In the genomic region with DNA sequence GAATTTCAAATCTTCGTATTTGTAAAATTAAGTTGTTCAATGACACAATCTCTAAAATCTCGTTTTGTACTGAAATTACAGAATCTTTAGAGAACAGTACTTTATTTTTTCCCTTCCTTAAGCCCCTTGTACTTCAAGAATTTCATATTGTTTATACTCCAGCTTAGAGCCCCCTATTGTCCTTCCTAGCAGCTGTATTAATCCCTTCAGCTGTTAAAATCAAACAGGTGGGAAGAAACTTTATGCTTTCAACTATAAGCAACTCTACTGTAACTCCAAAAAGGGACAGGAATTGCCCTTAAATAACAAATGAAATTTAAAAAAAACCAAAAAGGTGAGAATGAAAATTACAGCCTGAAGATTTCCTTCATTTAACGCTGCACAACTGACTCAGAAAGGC, we compare ENCODE assay signal across 9 cellular contexts. TPM values are rescaled to one million over a fixed set of nuclear protein-coding genes. Genes with fewer than 3 reads are reported as not detected.
DNase-seq lines count a peak whose midpoint lies in the region; ATAC-seq and TF ChIP-seq lines count a peak whose summit lies in the region.
"Had no signal": no experiment of that assay in that cellular context is flagged by ENCODE, and none has a peak within 500 bp of the region (broad histone marks: within the 10 kb centered on the region; RNA-seq: fewer than 3 reads in every experiment).

No MANE protein-coding gene starts in this region.

- peaks cover 54 to 69% (median 62%) of the 10 kb centered on the region in 4 donors for H3K4me1 ChIP-seq in upper lobe of left lung

- H3K27ac ChIP-seq in upper lobe of left lung = peak overlapping the region in 3 of 4 donors; percentile 58 to 96 (median 93)

- no peaks in the 10 kb centered on the region for H3K9me3 ChIP-seq in upper lobe of left lung

- H3K4me3 Mint-ChIP-seq in activated naive CD4-positive, alpha-beta T cell treated with anti-CD3 and anti-CD28 coated beads for 36 hours = peak overlapping the region; percentile 99
- H3K4me3 Mint-ChIP-seq in memory B cell = peak overlapping the region; percentile 87

- H3K27me3 ChIP-seq in upper lobe of left lung = no peaks in the 10 kb centered on the region

- CTCF ChIA-PET in activated naive CD4-positive, alpha-beta T cell treated with anti-CD3 and anti-CD28 coated beads for 36 hours (lab: Charles Lee) = interaction anchor here (0.6 to 1.7 kb wide), 2 partner anchors 37 to 87 kb away, joined by 4 to 5 read pairs; no protein-coding TSS in a partner anchor

- H3K4me3 ChIP-seq in astrocyte of the cerebellum (ENCODE audit: low read depth, low read length) (peak overlapping the region; percentile 76), upper lobe of left lung (peak overlapping the region in 3 of 4 donors; percentile 74 to 90 (median 76))

- peak overlapping the region; percentile 99 for H3K27ac Mint-ChIP-seq in activated naive CD4-positive, alpha-beta T cell treated with anti-CD3 and anti-CD28 coated beads for 36 hours
- peak overlapping the region; percentile 87 for H3K27ac Mint-ChIP-seq in memory B cell

- 47 to 49% methylated on average over 3 of the region's 3 CpGs for WGBS in upper lobe of left lung, 2 donors

- intact Hi-C loops in activated naive CD4-positive, alpha-beta T cell treated with anti-CD3 and anti-CD28 coated beads for 36 hours (cut with micrococcal nuclease) = no loop called here

- no peaks in the 10 kb centered on the region for H3K9me3 Mint-ChIP-seq in activated naive CD4-positive, alpha-beta T cell treated with anti-CD3 and anti-CD28 coated beads for 36 hours
- H3K9me3 Mint-ChIP-seq in memory B cell = no peaks in the 10 kb centered on the region

- peaks cover 0 to 34% (median 13%) of the 10 kb centered on the region in 4 donors for H3K36me3 ChIP-seq in upper lobe of left lung

- H3K4me1 Mint-ChIP-seq in activated naive CD4-positive, alpha-beta T cell treated with anti-CD3 and anti-CD28 coated beads for 36 hours (ENCODE audit: low read depth) = peaks cover 62% of the 10 kb centered on the region
- peaks cover 50% of the 10 kb centered on the region for H3K4me1 Mint-ChIP-seq in memory B cell

- H3K36me3 Mint-ChIP-seq in activated naive CD4-positive, alpha-beta T cell treated with anti-CD3 and anti-CD28 coated beads for 36 hours (ENCODE audit: low read depth) = peaks cover 82% of the 10 kb centered on the region
- peaks cover 32% of the 10 kb centered on the region for H3K36me3 Mint-ChIP-seq in memory B cell

- in situ Hi-C loops in astrocyte of the cerebellum (cut with HindIII; ENCODE audit: low sequenced_read_pairs) = no loop called here

- no peaks in the 10 kb centered on the region for H3K27me3 Mint-ChIP-seq in activated naive CD4-positive, alpha-beta T cell treated with anti-CD3 and anti-CD28 coated beads for 36 hours (ENCODE audit: low read depth)
- no peaks in the 10 kb centered on the region for H3K27me3 Mint-ChIP-seq in memory B cell

- no peak for TF ChIP-seq EP300 in upper lobe of left lung (IDR thresholded peaks at IDR 0.05)

- TF ChIP-seq CTCF in astrocyte of the cerebellum (IDR thresholded peaks at IDR 0.05; ENCODE audit: low read depth, low read length, missing control alignments) (no peak), upper lobe of left lung (IDR thresholded peaks at IDR 0.05) (no peak)

- no peak for DNase-seq in activated naive CD4-positive, alpha-beta T cell treated with anti-CD3 and anti-CD28 coated beads for 36 hours
- no peak for DNase-seq in activated naive CD4-positive, alpha-beta T cell treated with Interleukin-2 at 50 U/mL for 16 hours
- DNase-seq in astrocyte of the cerebellum (ENCODE audit: low read depth) (no peak), memory B cell (ENCODE audit: low spot score in 2 of 2) (no peak), upper lobe of left lung (no peak), amniotic stem cell (lab: John Stamatoyannopoulos, UW) (no peak)
- no peak for DNase-seq in activated CD4-positive, CD25-positive, alpha-beta regulatory T cell (lab: John Stamatoyannopoulos, UW)
- DNase-seq: activated CD4-positive, alpha-beta T cell treated with anti-CD3 and anti-CD28 coated beads for 1 hour had no signal

- no peak for TF ChIP-seq POLR2A in upper lobe of left lung (IDR thresholded peaks at IDR 0.05)

- no peak for ATAC-seq in memory B cell (ENCODE audit: low read depth)
- ATAC-seq in upper lobe of left lung (ENCODE audit: low FRiP score in 2 of 2) = no peak
- no peak for ATAC-seq in GM21515 (IDR thresholded peaks at IDR 0.05; ENCODE audit: unreplicated experiment)

RNA-seq across cellular contexts. Expression of a gene that starts 1.7 kb away (rescaled TPM):
- total RNA-seq in activated naive CD4-positive, alpha-beta T cell treated with anti-CD3 and anti-CD28 coated beads for 36 hours = 1,000 to 10,000 TPM; 1,279 to 1,321 TPM
- total RNA-seq in upper lobe of left lung = 100 to 1,000 TPM; 419 to 868 (median 611) TPM

RNA-seq across cellular contexts. Expression of a gene that starts 28.8 kb away (rescaled TPM):
- total RNA-seq in activated naive CD4-positive, alpha-beta T cell treated with anti-CD3 and anti-CD28 coated beads for 36 hours = 10 to 100 TPM; 74.9 to 75.0 TPM
- 10 to 100 TPM in 1 of 6 donors, 1 to 10 TPM in 5; 3.5 to 19.9 (median 8.4) TPM for total RNA-seq in upper lobe of left lung

RNA-seq across cellular contexts. Expression of a gene that starts 35.3 kb away (rescaled TPM):
- 100 to 1,000 TPM; 289 to 293 TPM for total RNA-seq in activated naive CD4-positive, alpha-beta T cell treated with anti-CD3 and anti-CD28 coated beads for 36 hours
- 100 to 1,000 TPM in 3 of 6 donors, 10 to 100 TPM in 3; 41.9 to 156 (median 105) TPM for total RNA-seq in upper lobe of left lung

RNA-seq across cellular contexts. Expression of a gene that starts 39.8 kb away (rescaled TPM):
- 1 to 10 TPM; 3.5 to 3.7 TPM for total RNA-seq in activated naive CD4-positive, alpha-beta T cell treated with anti-CD3 and anti-CD28 coated beads for 36 hours
- 100 to 1,000 TPM in 2 of 6 donors, 10 to 100 TPM in 4; 45.2 to 123 (median 73.5) TPM for total RNA-seq in upper lobe of left lung
